ENCODE assay signal across 21 cellular contexts in genomic region chr5:3509290-3509689, GRCh38.
A peak's percentile ranks its signal among the peaks of the same experiment; 100 is the strongest.
DNase-seq lines count a peak whose midpoint lies in the region; ATAC-seq, FAIRE-seq and TF ChIP-seq lines count a peak whose summit lies in the region.
"Had no signal": no experiment of that assay in that cellular context is flagged by ENCODE, and none has a peak within 500 bp of the region (broad histone marks: within the 10 kb centered on the region; RNA-seq: fewer than 3 reads in every experiment).

No MANE protein-coding gene starts in this region.

- no peak overlapping the region for H2BK120ac ChIP-seq in H9 (ENCODE audit: low read depth, low read length, poor library complexity, severe bottlenecking)

- POLR2A ChIA-PET in Caco-2 (lab: Charles Lee) (no interaction called here), PC-3 (lab: Charles Lee; ENCODE audit: unreplicated experiment) (no interaction called here)

- ATAC-seq in foreskin keratinocyte: peak; percentile 24
- ATAC-seq in PC-3: no peak
- ATAC-seq: left lung; natural killer cell treated with Interleukin-12 subunit alpha and Interleukin-12 subunit beta and Interleukin-15 and Interleukin-18, amount 100 ng/mL, for 72 hours; stimulated activated memory B cell treated with anti-CD40 and anti-IgM and Interleukin-4, amounts not matched to agents 10 μg/mL and 1 μg/mL and 100 μg/mL, for 72 hours had no signal

- no peaks in the 10 kb centered on the region for H3K4me1 ChIP-seq in Caco-2
- peaks cover 2% of the 10 kb centered on the region; the same call in 1 of the 2 replicates for H3K4me1 ChIP-seq in H9 (ENCODE audit: insufficient read depth, low read length)
- no peaks in the 10 kb centered on the region for H3K4me1 ChIP-seq in foreskin keratinocyte
- H3K4me1 ChIP-seq in PC-3 (ENCODE audit: insufficient read depth, low read length): no peaks in the 10 kb centered on the region
- peaks cover 8% of the 10 kb centered on the region for H3K4me1 ChIP-seq in hepatocyte (ENCODE audit: insufficient read depth)
- H3K4me1 ChIP-seq: left lung had no signal

- H3K27ac Mint-ChIP-seq in Caco-2 (ENCODE audit: unreplicated experiment) (no peak overlapping the region), H9 (no peak overlapping the region)
- H3K27ac Mint-ChIP-seq: activated naive CD8-positive, alpha-beta T cell; CD8-positive, alpha-beta memory T cell; natural killer cell treated with Interleukin-12 subunit alpha and Interleukin-12 subunit beta and Interleukin-15 and Interleukin-18, amount 100 ng/mL, for 72 hours; stimulated activated memory B cell treated with anti-CD40 and anti-IgM and Interleukin-4, amounts not matched to agents 10 μg/mL and 1 μg/mL and 100 μg/mL, for 72 hours had no signal

- FAIRE-seq in H54 (lab: Jason Lieb, UNC): no peak
- FAIRE-seq: TTC549 had no signal

- CTCF ChIA-PET in Caco-2 (lab: Charles Lee) (no interaction called here), PC-3 (lab: Charles Lee) (no interaction called here)

- no peak overlapping the region for H4K91ac ChIP-seq in H9 (ENCODE audit: insufficient read length, low read depth, low read length)

- H3K9me2 ChIP-seq in PC-3 (replicated peaks; ENCODE audit: low read length) (no peaks in the 10 kb centered on the region), hepatocyte (replicated peaks; ENCODE audit: insufficient read depth) (no peaks in the 10 kb centered on the region)

- no peak overlapping the region for H3K23ac ChIP-seq in H9 (ENCODE audit: insufficient read length, low read depth, low read length)

- H2AK5ac ChIP-seq in H9 (ENCODE audit: insufficient read length, low read length): no peak overlapping the region

- no peaks in the 10 kb centered on the region for H3K23me2 ChIP-seq in H9 (ENCODE audit: insufficient read length, low read depth, low read length, poor library complexity, severe bottlenecking)

- no peaks in the 10 kb centered on the region for H3K36me3 ChIP-seq in Caco-2 (ENCODE audit: control insufficient read depth, insufficient read depth, low read length)
- H3K36me3 ChIP-seq in PC-3 (ENCODE audit: low read depth, low read length): no peaks in the 10 kb centered on the region
- no peaks in the 10 kb centered on the region for H3K36me3 ChIP-seq in hepatocyte (replicated peaks; ENCODE audit: insufficient read depth, low read depth)
- H3K36me3 ChIP-seq: left lung had no signal

- H4K5ac ChIP-seq in H9 (ENCODE audit: insufficient read length, low read depth, low read length): no peak overlapping the region

- H3K4me3 ChIP-seq in Caco-2 (ENCODE audit: low read depth, low read length) (no peak overlapping the region), PC-3 (ENCODE audit: low read length) (no peak overlapping the region), hepatocyte (no peak overlapping the region)
- H3K4me3 ChIP-seq: left lung had no signal

- no peak overlapping the region for H4K8ac ChIP-seq in H9 (replicated peaks; ENCODE audit: insufficient read length, low read depth, low read length)

- H3K4me2 ChIP-seq in H9 (ENCODE audit: insufficient read depth, insufficient read length, low read length): no peak overlapping the region
- H3K4me2 ChIP-seq in PC-3 (ENCODE audit: low read length): no peak overlapping the region
- no peak overlapping the region for H3K4me2 ChIP-seq in hepatocyte

- TF ChIP-seq CTCF in Caco-2 (IDR thresholded peaks at IDR 0.05; ENCODE audit: insufficient read depth in 1 of 2, low read depth in 1 of 2, low read length in 1 of 2, severe bottlenecking in 1 of 2, unreplicated experiment in 1 of 2) (peak; percentile 11 to 25), H9 (conservative IDR thresholded peaks at IDR 0.05) (peak; percentile 45; the same call in 2 of the 3 replicates), foreskin keratinocyte (conservative IDR thresholded peaks at IDR 0.05) (peak; percentile 23), PC-3 (conservative IDR thresholded peaks at IDR 0.05; ENCODE audit: low read depth, low read length) (no peak), hepatocyte (IDR thresholded peaks at IDR 0.05; ENCODE audit: poor library complexity) (no peak)

- no peak overlapping the region for H2BK15ac ChIP-seq in H9 (ENCODE audit: low read depth, low read length)

- H3K27ac ChIP-seq in H9 (ENCODE audit: insufficient read length, low read depth, low read length) (no peak overlapping the region), foreskin keratinocyte (no peak overlapping the region), PC-3 (ENCODE audit: low read length) (no peak overlapping the region), hepatocyte (no peak overlapping the region)
- H3K27ac ChIP-seq: left lung had no signal

- BruUV-seq in Caco-2 (replicated peaks; lab: Mats Ljungman, UMichigan): no TSS peak
- no TSS peak for BruUV-seq in PC-3 (replicated peaks; lab: Mats Ljungman, UMichigan)

- DNase-seq in Caco-2: peak in 1 of 2 experiments; percentile 2
- DNase-seq in H9: no peak
- DNase-seq in OCI-M1 (lab: John Stamatoyannopoulos, UW): peak; percentile 4
- DNase-seq in foreskin keratinocyte: no peak
- no peak for DNase-seq in PC-3
- no peak for DNase-seq in hepatocyte (ENCODE audit: low spot score)
- DNase-seq in H54 (ENCODE audit: insufficient read length, low spot score): no peak
- DNase-seq: activated CD4-positive, alpha-beta T cell treated with anti-CD3 and anti-CD28 coated beads for 4 hours; CD8-positive, alpha-beta memory T cell; head of caudate nucleus; left lung; midbrain; MV-4-11; NCI-H187 treated with DMSO at 0.1 percent for 48 hours; NCI-H345; posterior cingulate gyrus; stimulated activated CD4-positive, alpha-beta T cell treated with anti-CD3 and anti-CD28 coated beads, Interleukin-1b, Interleukin-23, amount 100 ng/mL, for 48 hours had no signal

- no peak overlapping the region for H3K14ac ChIP-seq in H9 (ENCODE audit: insufficient read depth, low read length)

- no peaks in the 10 kb centered on the region for H3K9me3 Mint-ChIP-seq in Caco-2 (ENCODE audit: unreplicated experiment)
- H3K9me3 Mint-ChIP-seq in H9: peaks cover 14 to 17% of the 10 kb centered on the region in 2 experiments
- H3K9me3 Mint-ChIP-seq: natural killer cell treated with Interleukin-12 subunit alpha and Interleukin-12 subunit beta and Interleukin-15 and Interleukin-18, amount 100 ng/mL, for 72 hours had no signal

- no peak overlapping the region for H3K18ac ChIP-seq in H9 (ENCODE audit: insufficient read length, low read depth, low read length)

- H3K9ac ChIP-seq in H9 (ENCODE audit: extremely low read depth, insufficient read length, low read length) (no peak overlapping the region), PC-3 (ENCODE audit: low read length) (no peak overlapping the region)

- no CpG with 5 or more reads among the region's 3 CpGs for WGBS in H9 (ENCODE audit: extremely low coverage, insufficient read length, low lambda C conversion rate)
- 93% methylated on average over 3 of the region's 3 CpGs for WGBS in hepatocyte (ENCODE audit: low lambda C conversion rate, missing lambda C conversion rate)

- H3K4ac ChIP-seq in H9 (ENCODE audit: low read depth, low read length): no peak overlapping the region

- H3K4me1 Mint-ChIP-seq in Caco-2 (ENCODE audit: low read depth, unreplicated experiment) (no peaks in the 10 kb centered on the region), H9 (peaks cover 29 to 32% of the 10 kb centered on the region in 2 experiments)
- H3K4me1 Mint-ChIP-seq: CD8-positive, alpha-beta memory T cell; stimulated activated memory B cell treated with anti-CD40 and anti-IgM and Interleukin-4, amounts not matched to agents 10 μg/mL and 1 μg/mL and 100 μg/mL, for 72 hours had no signal

- H3F3A ChIP-seq in PC-3 (ENCODE audit: low read length, unreplicated experiment): no peaks in the 10 kb centered on the region

- H4K20me1 ChIP-seq in H9 (ENCODE audit: control insufficient read depth, insufficient read depth, insufficient read length): no peaks in the 10 kb centered on the region
- no peaks in the 10 kb centered on the region for H4K20me1 ChIP-seq in PC-3 (ENCODE audit: low read length)
- H4K20me1 ChIP-seq in hepatocyte (ENCODE audit: insufficient read depth, poor library complexity, severe bottlenecking): no peaks in the 10 kb centered on the region

- no peak overlapping the region for H2BK20ac ChIP-seq in H9 (ENCODE audit: low read depth, low read length, poor library complexity, severe bottlenecking)

- H2BK5ac ChIP-seq in H9 (ENCODE audit: insufficient read length, low read length): no peak overlapping the region

- no peaks in the 10 kb centered on the region for H3K79me1 ChIP-seq in H9 (ENCODE audit: insufficient read depth, low read depth, low read length, poor library complexity, severe bottlenecking)

- H3K27me3 ChIP-seq in Caco-2 (replicated peaks; ENCODE audit: control insufficient read depth, insufficient read depth, low read length): no peaks in the 10 kb centered on the region
- H3K27me3 ChIP-seq in H9 (ENCODE audit: insufficient read depth, low read length): no peaks in the 10 kb centered on the region
- peaks cover 5% of the 10 kb centered on the region for H3K27me3 ChIP-seq in foreskin keratinocyte
- no peaks in the 10 kb centered on the region for H3K27me3 ChIP-seq in PC-3 (ENCODE audit: low read length)
- no peaks in the 10 kb centered on the region for H3K27me3 ChIP-seq in hepatocyte
- H3K27me3 ChIP-seq: left lung had no signal

- no peak overlapping the region for H3T11ph ChIP-seq in H9 (ENCODE audit: low read length)

- no peak for TF ChIP-seq POLR2A in H54 (IDR thresholded peaks at IDR 0.05; ENCODE audit: low read depth, low read length)

- H3K36me3 Mint-ChIP-seq in Caco-2 (ENCODE audit: insufficient read depth, unreplicated experiment) (no peaks in the 10 kb centered on the region), H9 (ENCODE audit: insufficient read depth in 1 of 3, low read depth in 3 of 3) (peaks cover 6 to 15% (median 12%) of the 10 kb centered on the region in 3 experiments)
- H3K36me3 Mint-ChIP-seq: activated naive CD8-positive, alpha-beta T cell; CD8-positive, alpha-beta memory T cell; natural killer cell treated with Interleukin-12 subunit alpha and Interleukin-12 subunit beta and Interleukin-15 and Interleukin-18, amount 100 ng/mL, for 72 hours; stimulated activated memory B cell treated with anti-CD40 and anti-IgM and Interleukin-4, amounts not matched to agents 10 μg/mL and 1 μg/mL and 100 μg/mL, for 72 hours had no signal

- H3K9me3 ChIP-seq in Caco-2 (no peaks in the 10 kb centered on the region), H9 (ENCODE audit: control insufficient read depth, low read depth, low read length) (peaks cover 5% of the 10 kb centered on the region), PC-3 (ENCODE audit: low read length) (peaks cover 14% of the 10 kb centered on the region; the same call in 1 of the 2 replicates), hepatocyte (ENCODE audit: low read depth) (no peaks in the 10 kb centered on the region)

- H3K27me3 Mint-ChIP-seq in Caco-2 (ENCODE audit: insufficient read depth, unreplicated experiment): peaks cover 5% of the 10 kb centered on the region
- peaks cover 2% of the 10 kb centered on the region for H3K27me3 Mint-ChIP-seq in H9 (ENCODE audit: low read depth)
- H3K27me3 Mint-ChIP-seq: CD8-positive, alpha-beta memory T cell; natural killer cell treated with Interleukin-12 subunit alpha and Interleukin-12 subunit beta and Interleukin-15 and Interleukin-18, amount 100 ng/mL, for 72 hours; stimulated activated memory B cell treated with anti-CD40 and anti-IgM and Interleukin-4, amounts not matched to agents 10 μg/mL and 1 μg/mL and 100 μg/mL, for 72 hours had no signal

- intact Hi-C loops in Caco-2 (cut with micrococcal nuclease; ENCODE audit: unreplicated experiment): no loop called here
- intact Hi-C loops in PC-3 (cut with micrococcal nuclease): no loop called here

- H3K4me3 Mint-ChIP-seq in Caco-2 (ENCODE audit: unreplicated experiment): no peak overlapping the region
- no peak overlapping the region for H3K4me3 Mint-ChIP-seq in H9
- H3K4me3 Mint-ChIP-seq: activated naive CD8-positive, alpha-beta T cell; CD8-positive, alpha-beta memory T cell; natural killer cell treated with Interleukin-12 subunit alpha and Interleukin-12 subunit beta and Interleukin-15 and Interleukin-18, amount 100 ng/mL, for 72 hours; stimulated activated memory B cell treated with anti-CD40 and anti-IgM and Interleukin-4, amounts not matched to agents 10 μg/mL and 1 μg/mL and 100 μg/mL, for 72 hours had no signal

- no peak overlapping the region for H2AFZ ChIP-seq in H9 (ENCODE audit: low read length)
- no peak overlapping the region for H2AFZ ChIP-seq in PC-3 (ENCODE audit: low read length)
- no peak overlapping the region for H2AFZ ChIP-seq in hepatocyte

- H3K79me2 ChIP-seq in H9 (ENCODE audit: insufficient read depth, low read length) (no peaks in the 10 kb centered on the region), PC-3 (ENCODE audit: low read length) (no peaks in the 10 kb centered on the region), hepatocyte (no peaks in the 10 kb centered on the region)

- no peak overlapping the region for H3K56ac ChIP-seq in H9 (ENCODE audit: insufficient read length, low read depth, low read length)

- no peak overlapping the region for H2BK12ac ChIP-seq in H9 (ENCODE audit: insufficient read length, low read depth, low read length)

Comparison
In these comparisons a context has a peak if more than half of its experiments do, and no peak if none do; other contexts are left out.
1. CTCF ChIP-seq: peak in Caco-2 (2 of 2), H9 (single experiment) and foreskin keratinocyte (single experiment); none in PC-3 (single experiment) and hepatocyte (single experiment).